ENCODE assay signal across 26 cellular contexts in the genomic region with DNA sequence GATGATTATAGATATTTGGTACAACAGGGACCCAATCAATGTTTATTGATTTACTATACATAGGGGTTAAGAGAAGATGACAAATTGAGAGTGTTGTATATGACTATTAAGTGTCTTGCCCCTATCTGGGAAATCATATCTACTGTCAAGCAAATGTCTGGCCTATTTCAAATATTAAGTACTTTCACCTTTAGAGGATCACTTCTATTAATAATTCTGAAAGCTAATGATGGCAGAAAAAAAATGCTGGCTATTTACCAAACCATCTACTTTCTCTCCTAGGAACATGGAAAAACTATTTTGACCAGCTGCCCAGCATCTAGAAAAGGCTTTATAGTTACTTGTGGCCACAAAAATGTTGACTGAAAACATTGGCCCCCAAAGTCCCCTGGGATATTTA.
"Had no signal": no experiment of that assay in that cellular context is flagged by ENCODE, and none has a peak within 500 bp of the region (broad histone marks: within the 10 kb centered on the region; RNA-seq: fewer than 3 reads in every experiment).

No MANE protein-coding gene starts in this region.

- ATAC-seq: stimulated activated effector memory CD8-positive, alpha-beta T cell treated with anti-CD3 and anti-CD28 coated beads, Interleukin-12 subunit alpha, Interleukin-12 subunit beta, amount 100 ng/mL, for 72 hours; stimulated activated memory B cell treated with anti-CD40 and anti-IgM and Interleukin-4, amounts not matched to agents 10 μg/mL and 1 μg/mL and 100 μg/mL, for 72 hours; stimulated activated naive B cell treated with anti-CD40 and anti-IgM and Interleukin-4, amounts not matched to agents 10 μg/mL and 1 μg/mL and 100 μg/mL, for 72 hours; stimulated activated naive CD8-positive, alpha-beta T cell treated with anti-CD3 and anti-CD28 coated beads, Interleukin-15, amount 100 ng/mL, for 72 hours; stimulated activated naive CD8-positive, alpha-beta T cell treated with anti-CD3 and anti-CD28 coated beads, Interleukin-15, Interleukin-2, amounts not matched to agents 100 U/mL and 50 U/mL, for 24 hours; upper lobe of right lung had no signal

- H3K4me1 ChIP-seq: stomach, suprapubic skin, testis, thyroid gland, tibial artery, tibial nerve, transverse colon, upper lobe of left lung, upper lobe of right lung, uterus, vagina had no signal

- H3K27me3 ChIP-seq: stomach, suprapubic skin, testis, thyroid gland, tibial artery, tibial nerve, transverse colon, upper lobe of left lung, upper lobe of right lung, uterus, vagina had no signal

- DNase-seq: stimulated activated CD4-positive, alpha-beta T cell treated with anti-CD3 and anti-CD28 coated beads, Interleukin-2, amount 100 ng/mL, for 48 hours; stimulated activated CD4-positive, alpha-beta T cell treated with anti-CD3 and anti-CD28 coated beads, Interleukin-4, amount 100 ng/mL, for 1 hour; stimulated activated CD4-positive, alpha-beta T cell treated with anti-CD3 and anti-CD28 coated beads, Interleukin-4, amount 100 ng/mL, for 24 hours; stimulated activated CD4-positive, alpha-beta T cell treated with anti-CD3 and anti-CD28 coated beads, Interleukin-4, amount 100 ng/mL, for 4 hours; stimulated activated CD8-positive, alpha-beta memory T cell treated with anti-CD3 and anti-CD28 coated beads, Interleukin-4, amount 100 ng/mL, for 48 hours; stimulated activated naive B cell treated with anti-CD40 and anti-IgM and Interleukin-4, amounts not matched to agents 10 μg/mL and 1 μg/mL and 100 μg/mL, for 72 hours; stimulated activated naive CD4-positive, alpha-beta T cell; stimulated activated naive CD4-positive, alpha-beta T cell treated with Interleukin-2 at 50 U/mL for 16 hours; stimulated activated naive CD8-positive, alpha-beta T cell treated with anti-CD3 and anti-CD28 coated beads, Interleukin-15, amount 100 ng/mL, for 72 hours; stimulated activated naive CD8-positive, alpha-beta T cell treated with anti-CD3 and anti-CD28 coated beads, Interleukin-15, Interleukin-2, amounts not matched to agents 100 U/mL and 50 U/mL, for 24 hours; stomach; substantia nigra; testis; thyroid gland; tibial artery; transverse colon; trophoblast cell; upper lobe of left lung; upper lobe of right lung; uterus had no signal

- H3K4me3 ChIP-seq: stomach, suprapubic skin, testis, thoracic aorta, thyroid gland, tibial artery, tibial nerve, transverse colon, upper lobe of left lung, upper lobe of right lung, uterus, vagina had no signal

- H3K27ac ChIP-seq: stomach, suprapubic skin, testis, thoracic aorta, thyroid gland, tibial artery, tibial nerve, transverse colon, upper lobe of left lung, upper lobe of right lung, uterus, vagina had no signal

- H3K36me3 ChIP-seq: stomach, suprapubic skin, thoracic aorta, thyroid gland, tibial artery, tibial nerve, transverse colon, upper lobe of left lung, upper lobe of right lung, uterus, vagina had no signal

- H3K9me3 ChIP-seq: stomach, suprapubic skin, testis, thoracic aorta, thyroid gland, tibial artery, tibial nerve, transverse colon, upper lobe of left lung, upper lobe of right lung, uterus, vagina had no signal
